8 cellular contexts compared by ENCODE assay signal in genomic region chr4:47913858-47914218, GRCh38. TPM values are rescaled to one million over a fixed set of nuclear protein-coding genes. Genes with fewer than 3 reads are reported as not detected.
DNase-seq lines count a peak whose midpoint lies in the region; ATAC-seq and TF ChIP-seq lines count a peak whose summit lies in the region.

No MANE protein-coding gene starts in this region.

- no peak for TF ChIP-seq POLR2A in lower leg skin (IDR thresholded peaks at IDR 0.05)

- 0 to 1% methylated on average over 27 to 30 of the region's 30 CpGs for WGBS in lower leg skin, 2 donors

- peak; percentile 78 for DNase-seq in DMS53 (lab: John Stamatoyannopoulos, UW)
- DNase-seq in HPDE6-E6E7 (ENCODE audit: extremely low spot score), result peak; percentile 39
- DNase-seq in activated CD4-positive, CD25-positive, alpha-beta regulatory T cell treated with anti-CD3 and anti-CD28 coated beads, Interleukin-2, amount 50 U/mL, for 72 hours, result peak; percentile 42
- peak in 1 of 2 donors; percentile 90 for DNase-seq in lower leg skin (ENCODE audit: low spot score in 2 of 2)
- DNase-seq in stimulated activated CD8-positive, alpha-beta memory T cell treated with anti-CD3 and anti-CD28 coated beads, Interleukin-12 subunit alpha, Interleukin-12 subunit beta, amount 100 ng/mL, for 4 hours (ENCODE audit: low read depth), result peak; percentile 8
- no peak for DNase-seq in NCI-H128 (lab: John Stamatoyannopoulos, UW; ENCODE audit: unreplicated experiment)

- peak; percentile 22 for ATAC-seq in GM21423 (IDR thresholded peaks at IDR 0.05; ENCODE audit: unreplicated experiment)

- intact Hi-C loops in lower leg skin (cut with DNase I; ENCODE audit: low total_unique reads), result no loop called here

- no peak for TF ChIP-seq CTCF in lower leg skin (IDR thresholded peaks at IDR 0.05)

- H3K4me3 ChIP-seq in lower leg skin (ENCODE audit: low read depth, poor library complexity, severe bottlenecking), result peak overlapping the region; percentile 82

- H3K27ac ChIP-seq in cingulate gyrus (ENCODE audit: low read depth, low read length), result peak overlapping the region; percentile 39

RNA-seq across cellular contexts. Expression of gene NFXL1, which starts 0.5 kb away (rescaled TPM):
- 10 to 100 TPM; 10.7 to 33.2 (median 12.5) TPM for total RNA-seq in lower leg skin
